In genomic region chr15:70323111-70323851, GRCh38 we compare ENCODE assay signal across 9 cellular contexts.
DNase-seq lines count a peak whose midpoint lies in the region; FAIRE-seq and TF ChIP-seq lines count a peak whose summit lies in the region.
"Had no signal": no experiment of that assay in that cellular context is flagged by ENCODE, and none has a peak within 500 bp of the region (broad histone marks: within the 10 kb centered on the region; RNA-seq: fewer than 3 reads in every experiment).

No MANE protein-coding gene starts in this region.

- TF ChIP-seq CTCF in HEK293 (tag by site-specific recombination; IDR thresholded peaks at IDR 0.05), result no peak

- H3K27ac ChIP-seq in HEK293 (ENCODE audit: extremely low read depth, low read depth, low read length), result peak overlapping the region; percentile 64
- H3K27ac ChIP-seq in SJCRH30, result no peak overlapping the region

- peaks cover 18% of the 10 kb centered on the region for H3K4me1 ChIP-seq in HEK293 (ENCODE audit: control insufficient read depth, insufficient read depth, low read length)
- peaks cover 29% of the 10 kb centered on the region for H3K4me1 ChIP-seq in SJCRH30

- no peak overlapping the region for H3K4me3 ChIP-seq in HEK293 (ENCODE audit: low read depth, low read length)
- H3K4me3 ChIP-seq in SJCRH30, result no peak overlapping the region

- DNase-seq in SJCRH30, result peak; percentile 74 to 86
- peak; percentile 55 for DNase-seq in iPS-NIHi7 (ENCODE audit: extremely low spot score)
- peak; percentile 44 for DNase-seq in stromal cell of bone marrow (ENCODE audit: low read depth)
- no peak for DNase-seq in germinal center (ENCODE audit: low spot score)
- DNase-seq in activated CD4-positive, alpha-beta T cell treated with anti-CD3 and anti-CD28 coated beads for 48 hours, result no peak
- no peak for DNase-seq in urothelium cell line (ENCODE audit: low spot score)
- no peak for DNase-seq in OCI-M2 (lab: John Stamatoyannopoulos, UW; ENCODE audit: unreplicated experiment)
- DNase-seq: activated B cell treated with CpG ODN at 0.5 μM for 24 hours had no signal

- no peaks in the 10 kb centered on the region for H3K36me3 ChIP-seq in HEK293 (ENCODE audit: control insufficient read depth in 2 of 2, insufficient read depth in 1 of 2, low read length in 2 of 2)
- no peaks in the 10 kb centered on the region for H3K36me3 ChIP-seq in SJCRH30

- H3K9me3 ChIP-seq in HEK293 (ENCODE audit: control insufficient read depth, insufficient read depth, low read depth, low read length), result no peaks in the 10 kb centered on the region
- H3K9me3 ChIP-seq in SJCRH30 (replicated peaks), result no peaks in the 10 kb centered on the region

- POLR2A ChIA-PET in HEK293 (lab: Yijun Ruan, JAX), result interaction anchor here (0.6 to 2.1 kb wide), 6 partner anchors 9 to 225 kb away, joined by 3 to 10 read pairs (median 4); no protein-coding TSS in a partner anchor

- H3K27me3 ChIP-seq in SJCRH30, result no peaks in the 10 kb centered on the region

- CTCF ChIA-PET in HEK293 (lab: Yijun Ruan, JAX), result interaction anchor here (0.7 to 1.0 kb wide), 2 partner anchors 189 to 830 kb away, joined by 3 read pairs; no protein-coding TSS in a partner anchor

- FAIRE-seq in urothelium cell line (lab: Jason Lieb, UNC), result no peak

TF ChIP-seq in HEK293, 187 proteins besides CTCF, POLR2A, EP300 and RAD21:
- TF ChIP-seq SCRT1 (tag by site-specific recombination; IDR thresholded peaks at IDR 0.05; ENCODE audit: borderline replicate concordance) (no peak), ZBTB1 (tag by site-specific recombination; IDR thresholded peaks at IDR 0.05) (no peak), ZIC2 (tag by site-specific recombination; IDR thresholded peaks at IDR 0.05) (no peak), KLF7 (tag by site-specific recombination; IDR thresholded peaks at IDR 0.05; ENCODE audit: borderline replicate concordance) (no peak), ZNF558 (tag by site-specific recombination; IDR thresholded peaks at IDR 0.05) (no peak), ZNF785 (tag by site-specific recombination; IDR thresholded peaks at IDR 0.05) (no peak), ZNF26 (tag by site-specific recombination; IDR thresholded peaks at IDR 0.05) (no peak), ZNF48 (tag by site-specific recombination; IDR thresholded peaks at IDR 0.05) (no peak), FEZF1 (tag by site-specific recombination; IDR thresholded peaks at IDR 0.05) (no peak), ZNF16 (tag by site-specific recombination; IDR thresholded peaks at IDR 0.05; ENCODE audit: low read depth) (no peak), ZNF580 (tag by site-specific recombination; IDR thresholded peaks at IDR 0.05) (no peak), ZNF350 (tag by site-specific recombination; IDR thresholded peaks at IDR 0.05) (no peak), ZNF133 (tag by site-specific recombination; IDR thresholded peaks at IDR 0.05) (no peak), ZNF704 (tag by site-specific recombination; IDR thresholded peaks at IDR 0.05) (no peak), PRDM10 (tag by site-specific recombination; IDR thresholded peaks at IDR 0.05) (peak; percentile 89), ZNF175 (tag by site-specific recombination; IDR thresholded peaks at IDR 0.05) (no peak), ZNF621 (tag by site-specific recombination; IDR thresholded peaks at IDR 0.05) (no peak), ZNF341 (tag by site-specific recombination; IDR thresholded peaks at IDR 0.05; ENCODE audit: low read depth) (0 out of 2 replicates have a peak, but pooled peaks have one; percentile 8), ZSCAN16 (tag by site-specific recombination; IDR thresholded peaks at IDR 0.05) (no peak), GLIS1 (tag by site-specific recombination; IDR thresholded peaks at IDR 0.05) (peak; percentile 57), ZNF37A (tag by site-specific recombination; IDR thresholded peaks at IDR 0.05) (no peak), ZNF571 (tag by site-specific recombination; IDR thresholded peaks at IDR 0.05) (no peak), ZBTB17 (tag by site-specific recombination; IDR thresholded peaks at IDR 0.05) (peak; percentile 39; the same call in 1 of the 2 replicates), SP3 (tag by site-specific recombination; IDR thresholded peaks at IDR 0.05) (no peak)
TF ChIP-seq in HEK293: peak in this region for 4.

Comparison
In these comparisons a context has a peak if more than half of its experiments do, and no peak if none do; other contexts are left out.
1. DNase-seq: peak in SJCRH30 (2 of 2), iPS-NIHi7 (single experiment) and stromal cell of bone marrow (single experiment); none in germinal center (single experiment), activated CD4-positive, alpha-beta T cell treated with anti-CD3 and anti-CD28 coated beads for 48 hours (single experiment), urothelium cell line (single experiment) and OCI-M2 (single experiment).